Comparison of ENCODE assay signal across 17 cellular contexts in the genomic region with DNA sequence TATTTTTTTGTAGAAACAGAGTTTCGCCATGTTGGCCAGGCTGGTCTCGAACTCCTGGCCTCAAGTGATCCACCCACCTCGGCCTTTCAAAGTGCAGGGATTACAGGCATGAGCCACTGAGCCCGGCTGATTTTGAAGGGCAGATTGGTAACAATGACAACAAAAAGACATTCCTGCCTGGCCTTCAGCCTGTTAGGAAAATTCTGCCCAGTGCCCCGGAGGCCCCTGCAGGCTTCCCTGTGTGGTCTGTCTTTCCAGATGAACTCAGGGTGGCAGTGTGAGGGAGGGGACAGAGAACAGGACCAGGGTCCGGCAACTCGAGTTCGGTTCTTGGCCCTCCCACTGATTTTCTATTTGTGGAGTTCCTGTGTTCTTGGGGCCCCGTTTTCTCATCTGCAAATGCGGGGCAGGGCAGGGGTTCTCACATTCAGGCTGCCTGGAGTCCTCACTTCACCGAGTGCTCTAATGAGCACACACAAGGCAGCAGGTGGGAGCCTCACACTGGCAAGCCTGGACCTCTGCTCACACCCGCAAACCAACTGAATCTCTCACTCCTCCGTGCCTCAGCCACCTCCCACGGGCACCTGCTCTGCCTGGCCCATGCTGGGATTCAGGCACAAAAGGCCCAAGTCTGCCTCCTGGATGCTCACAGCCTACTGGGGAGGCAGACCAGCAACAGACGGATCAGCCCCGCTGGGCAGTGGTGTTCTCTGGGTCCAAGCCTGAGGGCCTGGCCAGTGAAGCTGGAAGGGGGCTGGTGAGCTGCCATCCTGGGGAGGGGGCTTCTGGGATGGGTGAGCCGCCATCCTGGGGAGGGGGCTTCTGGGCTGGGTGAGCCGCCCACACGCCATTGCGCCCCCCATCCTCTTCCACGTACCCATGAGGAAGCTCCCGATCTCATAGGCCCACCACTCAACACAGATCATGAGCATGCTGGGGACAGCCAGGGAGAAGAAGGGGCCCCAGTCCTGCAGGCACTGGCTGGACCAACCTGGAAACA. TPM values are rescaled to one million over a fixed set of nuclear protein-coding genes. Genes with fewer than 3 reads are reported as not detected.
DNase-seq lines count a peak whose midpoint lies in the region; TF ChIP-seq lines count a peak whose summit lies in the region.
"Had no signal": no experiment of that assay in that cellular context is flagged by ENCODE, and none has a peak within 500 bp of the region (broad histone marks: within the 10 kb centered on the region; RNA-seq: fewer than 3 reads in every experiment).

No MANE protein-coding gene starts in this region.

- in situ Hi-C loops in GM13976 (cut with MboI; ENCODE audit: low sequenced_read_pairs, unreplicated experiment), result no loop called here

- no peaks in the 10 kb centered on the region for H3K36me3 Mint-ChIP-seq in osteocyte (ENCODE audit: unreplicated experiment)
- H3K36me3 Mint-ChIP-seq: activated naive CD4-positive, alpha-beta T cell treated with anti-CD3 and anti-CD28 coated beads, Interleukin-2, amount 50 U/mL, for 72 hours; IgD-negative memory B cell; naive B cell had no signal

- H3K27me3 Mint-ChIP-seq in osteocyte (ENCODE audit: unreplicated experiment), result no peaks in the 10 kb centered on the region
- H3K27me3 Mint-ChIP-seq: activated CD4-positive, alpha-beta memory T cell treated with anti-CD3 and anti-CD28 coated beads, Interleukin-2, amount 10 ng/mL, durations not matched to agents 7 days and 5 days; activated T-cell treated with anti-CD3 and anti-CD28 coated beads, Interleukin-2, amount 50 U/mL, for 24 hours; IgD-negative memory B cell; naive B cell had no signal

- no peak overlapping the region for H3K27ac Mint-ChIP-seq in osteocyte (ENCODE audit: unreplicated experiment)
- H3K27ac Mint-ChIP-seq: activated CD4-positive, alpha-beta memory T cell treated with anti-CD3 and anti-CD28 coated beads, Interleukin-2, amount 10 ng/mL, durations not matched to agents 7 days and 5 days; activated naive CD4-positive, alpha-beta T cell treated with anti-CD3 and anti-CD28 coated beads, Interleukin-2, amount 50 U/mL, for 72 hours; activated T-cell treated with anti-CD3 and anti-CD28 coated beads, Interleukin-2, amount 50 U/mL, for 24 hours; IgD-negative memory B cell had no signal

- H3K9me3 Mint-ChIP-seq in osteocyte (ENCODE audit: unreplicated experiment), result no peaks in the 10 kb centered on the region
- H3K9me3 Mint-ChIP-seq: activated CD4-positive, alpha-beta memory T cell treated with anti-CD3 and anti-CD28 coated beads, Interleukin-2, amount 10 ng/mL, durations not matched to agents 7 days and 5 days; activated naive CD4-positive, alpha-beta T cell treated with anti-CD3 and anti-CD28 coated beads, Interleukin-2, amount 50 U/mL, for 72 hours; activated T-cell treated with anti-CD3 and anti-CD28 coated beads, Interleukin-2, amount 50 U/mL, for 24 hours; IgD-negative memory B cell; naive B cell had no signal

- no peak overlapping the region for H3K4me3 Mint-ChIP-seq in osteocyte (ENCODE audit: unreplicated experiment)
- H3K4me3 Mint-ChIP-seq: activated CD4-positive, alpha-beta memory T cell treated with anti-CD3 and anti-CD28 coated beads, Interleukin-2, amount 10 ng/mL, durations not matched to agents 7 days and 5 days; activated T-cell treated with anti-CD3 and anti-CD28 coated beads, Interleukin-2, amount 50 U/mL, for 24 hours; IgD-negative memory B cell; naive B cell had no signal

- DNase-seq in GM13976 (ENCODE audit: low spot score) (peak; percentile 37), NCI-H1694 (lab: John Stamatoyannopoulos, UW) (peak; percentile 26), ecto neural progenitor cell (ENCODE audit: low spot score) (peak; percentile 68), osteocyte (ENCODE audit: extremely low spot score, unreplicated experiment) (peak; percentile 83), HuH-7.5 (ENCODE audit: low spot score) (no peak), T-helper 1 cell (no peak), MV-4-11 (lab: John Stamatoyannopoulos, UW) (no peak), NCI-H1930 (lab: John Stamatoyannopoulos, UW) (no peak)
- DNase-seq: activated CD4-positive, alpha-beta memory T cell treated with anti-CD3 and anti-CD28 coated beads, Interleukin-2, amount 10 ng/mL, durations not matched to agents 7 days and 5 days; activated T-cell treated with anti-CD3 and anti-CD28 coated beads, Interleukin-2, amount 50 U/mL, for 24 hours; naive B cell; NCI-H2227 treated with DMSO at 0.1 percent for 48 hours; RPMI8226 had no signal

- TF ChIP-seq CTCF in GM13976 (IDR thresholded peaks at IDR 0.05; ENCODE audit: borderline replicate concordance, control extremely low read depth, extremely low read depth, insufficient read depth, missing control alignments) (no peak), osteocyte (IDR thresholded peaks at IDR 0.05) (no peak)

- peaks cover 7% of the 10 kb centered on the region for H3K4me1 Mint-ChIP-seq in osteocyte (ENCODE audit: unreplicated experiment)
- H3K4me1 Mint-ChIP-seq: activated CD4-positive, alpha-beta memory T cell treated with anti-CD3 and anti-CD28 coated beads, Interleukin-2, amount 10 ng/mL, durations not matched to agents 7 days and 5 days; IgD-negative memory B cell; naive B cell had no signal

RNA-seq across cellular contexts. Expression of a gene that starts 10.3 kb away (rescaled TPM):
- total RNA-seq in osteocyte, result 0.16 and 0.24 TPM in 2 replicates
- total RNA-seq: activated CD4-positive, alpha-beta memory T cell treated with anti-CD3 and anti-CD28 coated beads, Interleukin-2, amount 10 ng/mL, durations not matched to agents 7 days and 5 days; activated naive CD4-positive, alpha-beta T cell treated with anti-CD3 and anti-CD28 coated beads, Interleukin-2, amount 50 U/mL, for 72 hours; lung microvascular endothelial cell; smooth muscle cell had no signal

RNA-seq across cellular contexts. Expression of a gene that starts 42.0 kb away (rescaled TPM):
- total RNA-seq in osteocyte, result 0.52 and 1.6 TPM in 2 replicates
- total RNA-seq: activated CD4-positive, alpha-beta memory T cell treated with anti-CD3 and anti-CD28 coated beads, Interleukin-2, amount 10 ng/mL, durations not matched to agents 7 days and 5 days had no signal

RNA-seq across cellular contexts. Expression of a gene that starts 57.5 kb away (rescaled TPM):
- 87.5 and 97.1 TPM in 2 replicates for total RNA-seq in osteocyte

Comparison
In these comparisons a context has a peak if more than half of its experiments do, and no peak if none do; other contexts are left out.
1. DNase-seq: peak in GM13976 (single experiment), NCI-H1694 (single experiment), ecto neural progenitor cell (single experiment) and osteocyte (single experiment); none in HuH-7.5 (single experiment), T-helper 1 cell (0 of 5), MV-4-11 (single experiment) and NCI-H1930 (0 of 2).